In the genomic region with DNA sequence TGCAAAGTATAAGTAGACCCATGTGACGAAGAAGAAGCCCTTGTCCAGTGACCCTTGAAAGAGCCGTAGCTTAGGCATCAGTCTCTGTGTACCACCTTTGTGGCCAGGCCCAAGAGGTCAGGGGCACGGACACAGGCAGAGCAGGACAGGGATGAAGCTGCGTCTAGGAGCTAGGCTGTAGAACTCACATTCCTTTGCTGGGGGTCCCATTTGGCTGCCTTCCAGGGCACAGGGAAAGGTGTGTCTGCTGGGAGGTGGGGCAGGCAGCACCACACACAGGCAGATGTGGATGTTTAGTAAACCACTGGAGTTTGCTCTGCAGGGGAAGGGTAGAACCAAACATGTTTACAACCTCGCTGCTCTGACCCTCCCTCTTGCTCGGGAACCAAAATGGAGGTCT, we compare ENCODE assay signal across 1 cellular context.
TF ChIP-seq lines count a peak whose summit lies in the region.

No MANE protein-coding gene starts in this region.

TF ChIP-seq in H1, 55 proteins besides CTCF, POLR2A, EP300 and RAD21:
- TF ChIP-seq, protein P1, sequence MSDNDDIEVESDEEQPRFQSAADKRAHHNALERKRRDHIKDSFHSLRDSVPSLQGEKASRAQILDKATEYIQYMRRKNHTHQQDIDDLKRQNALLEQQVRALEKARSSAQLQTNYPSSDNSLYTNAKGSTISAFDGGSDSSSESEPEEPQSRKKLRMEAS (IDR thresholded peaks at IDR 0.05) = no peak
- no peak for TF ChIP-seq CHD7 (IDR thresholded peaks at IDR 0.05; ENCODE audit: insufficient replicate concordance, low read length)
- TF ChIP-seq NANOG (IDR thresholded peaks at IDR 0.05; ENCODE audit: insufficient read depth, low read depth, low read length, poor library complexity, severe bottlenecking) = no peak
- no peak for TF ChIP-seq POU5F1 (IDR thresholded peaks at IDR 0.05; ENCODE audit: low read depth, low read length)
- no peak for TF ChIP-seq POLR2AphosphoS5 (IDR thresholded peaks at IDR 0.05; ENCODE audit: low read depth, low read length)
- no peak for TF ChIP-seq RNF2 (IDR thresholded peaks at IDR 0.05; ENCODE audit: borderline replicate concordance, low read depth, low read length, missing control alignments, poor library complexity, severe bottlenecking)
- TF ChIP-seq RXRA (IDR thresholded peaks at IDR 0.05; ENCODE audit: insufficient read depth, low read depth, low read length) = no peak
- TF ChIP-seq BACH1 (IDR thresholded peaks at IDR 0.05; ENCODE audit: low read length) = no peak
- no peak for TF ChIP-seq ZNF274 (IDR thresholded peaks at IDR 0.05; ENCODE audit: borderline replicate concordance, extremely low read depth, low read length)
- TF ChIP-seq KDM5A (IDR thresholded peaks at IDR 0.05; ENCODE audit: low read length) = no peak
- no peak for TF ChIP-seq ATF2 (IDR thresholded peaks at IDR 0.05; ENCODE audit: low read length)
- no peak for TF ChIP-seq SIX5 (IDR thresholded peaks at IDR 0.05; ENCODE audit: low read depth, low read length)
- TF ChIP-seq KDM1A (IDR thresholded peaks at IDR 0.05; ENCODE audit: borderline replicate concordance, low read length) = no peak
